ENCODE assay signal across 8 cellular contexts in the genomic region with DNA sequence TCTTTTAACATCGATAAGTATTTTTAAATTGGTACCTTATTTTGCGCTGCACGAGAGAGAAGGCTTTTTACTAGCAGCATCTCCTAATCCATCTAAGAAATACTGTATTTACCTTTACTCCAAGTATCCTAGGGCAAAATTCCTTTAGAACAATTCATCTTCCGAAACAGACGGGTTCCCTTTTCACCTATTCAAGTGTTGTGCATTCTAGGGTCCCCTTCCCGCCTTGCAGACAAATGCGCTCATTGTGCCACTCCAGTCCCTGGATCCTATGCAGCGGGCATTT. TPM values are rescaled to one million over a fixed set of nuclear protein-coding genes. Genes with fewer than 3 reads are reported as not detected.
DNase-seq lines count a peak whose midpoint lies in the region; ATAC-seq and TF ChIP-seq lines count a peak whose summit lies in the region.

No MANE protein-coding gene starts in this region.

- H3K4me3 Mint-ChIP-seq in IgD-negative memory B cell: peak overlapping the region; percentile 84 to 96 (median 88)

- DNase-seq in AG09309 (ENCODE audit: low read depth): no peak
- no peak for DNase-seq in cardiac fibroblast (ENCODE audit: low read depth in 2 of 2)
- DNase-seq in C1 segment of cervical spinal cord (lab: John Stamatoyannopoulos, UW): no peak
- DNase-seq in NCI-H2081 treated with DMSO at 0.1 percent for 48 hours (lab: John Stamatoyannopoulos, UW): no peak
- no peak for DNase-seq in hippocampal formation (lab: John Stamatoyannopoulos, UW)

- no peak for ATAC-seq in GM18502 (IDR thresholded peaks at IDR 0.05; ENCODE audit: poor library complexity, unreplicated experiment)

- peaks cover 3% of the 10 kb centered on the region for H3K36me3 Mint-ChIP-seq in IgD-negative memory B cell

- H3K27me3 Mint-ChIP-seq in IgD-negative memory B cell: no peaks in the 10 kb centered on the region

- H3K4me1 ChIP-seq in mucosa of stomach (ENCODE audit: control insufficient read depth, insufficient read depth, low read length): peaks cover 5% of the 10 kb centered on the region

- H3K27ac Mint-ChIP-seq in IgD-negative memory B cell: peak overlapping the region; percentile 83 to 86 (median 85)

- no peak for TF ChIP-seq CTCF in AG09309 (IDR thresholded peaks at IDR 0.05; ENCODE audit: control insufficient read depth, insufficient read depth, low read depth, low read length, missing control alignments)
- no peak for TF ChIP-seq CTCF in cardiac fibroblast (IDR thresholded peaks at IDR 0.05; ENCODE audit: low read depth, low read length)

- H3K4me1 Mint-ChIP-seq in IgD-negative memory B cell: peaks cover 13 to 30% (median 21%) of the 10 kb centered on the region in 3 donors

- H3K4me3 ChIP-seq in AG09309 (ENCODE audit: control insufficient read depth, low read depth, low read length) (peak overlapping the region; percentile 63), cardiac fibroblast (replicated peaks in 1 of 2; ENCODE audit: low read depth in 2 of 2, low read length in 2 of 2) (peak overlapping the region; percentile 55 to 81), mucosa of stomach (ENCODE audit: low read length) (peak overlapping the region; percentile 37)

- no peaks in the 10 kb centered on the region for H3K36me3 ChIP-seq in mucosa of stomach (ENCODE audit: control insufficient read depth, insufficient read depth, low read length)

- H3K9me3 Mint-ChIP-seq in IgD-negative memory B cell: no peaks in the 10 kb centered on the region

- H3K9me3 ChIP-seq in mucosa of stomach (ENCODE audit: control insufficient read depth, low read length): no peaks in the 10 kb centered on the region

- no peaks in the 10 kb centered on the region for H3K27me3 ChIP-seq in mucosa of stomach (ENCODE audit: control insufficient read depth, insufficient read depth, low read length)

- peak overlapping the region; percentile 92 for H3K9ac ChIP-seq in mucosa of stomach (ENCODE audit: low read length)

RNA-seq across cellular contexts. Expression of a gene that starts 0.7 kb away (rescaled TPM):
- 16.5 TPM for polyA plus RNA-seq in IgD-negative memory B cell
